In genomic region chr9:124137009-124137943, GRCh38 we compare ENCODE assay signal across 13 cellular contexts.
A peak's percentile ranks its signal among the peaks of the same experiment; 100 is the strongest.
DNase-seq lines count a peak whose midpoint lies in the region; ATAC-seq and TF ChIP-seq lines count a peak whose summit lies in the region.
"Had no signal": no experiment of that assay in that cellular context is flagged by ENCODE, and none has a peak within 500 bp of the region (broad histone marks: within the 10 kb centered on the region; RNA-seq: fewer than 3 reads in every experiment).

No MANE protein-coding gene starts in this region.

- 72% methylated on average over 16 of the region's 16 CpGs for WGBS in esophagus muscularis mucosa
- WGBS in esophagus squamous epithelium, 2 donors = 66 to 70% methylated on average over 16 of the region's 16 CpGs

- peaks cover 6% of the 10 kb centered on the region for H3K4me1 Mint-ChIP-seq in T-helper 17 cell

- intact Hi-C loops in sciatic nerve (cut with DNase I) = no loop called here
- intact Hi-C loops in esophagus muscularis mucosa (cut with DNase I) = no loop called here
- intact Hi-C loops in esophagus squamous epithelium (cut with DNase I) = no loop called here

- ATAC-seq in GM18867 (IDR thresholded peaks at IDR 0.05; ENCODE audit: unreplicated experiment) (peak; percentile 87), GM21786 (IDR thresholded peaks at IDR 0.05; ENCODE audit: unreplicated experiment) (peak; percentile 87), HG03469 (IDR thresholded peaks at IDR 0.05; ENCODE audit: unreplicated experiment) (peak; percentile 78), sciatic nerve (peak; percentile 38), T-helper 17 cell (no peak)

- no peak overlapping the region for H3K27ac Mint-ChIP-seq in T-helper 17 cell

- no peaks in the 10 kb centered on the region for H3K36me3 ChIP-seq in esophagus muscularis mucosa
- no peaks in the 10 kb centered on the region for H3K36me3 ChIP-seq in esophagus squamous epithelium

- no peaks in the 10 kb centered on the region for H3K9me3 ChIP-seq in esophagus muscularis mucosa
- no peaks in the 10 kb centered on the region for H3K9me3 ChIP-seq in esophagus squamous epithelium
- H3K9me3 ChIP-seq in T-helper 17 cell (ENCODE audit: control insufficient read depth, low read length, poor library complexity, severe bottlenecking) = no peaks in the 10 kb centered on the region

- H3K27ac ChIP-seq in esophagus muscularis mucosa (replicated peaks in 1 of 4) (no peak overlapping the region), esophagus squamous epithelium (peak overlapping the region in 1 of 4 donors; percentile 0)
- H3K27ac ChIP-seq: epithelial cell of prostate, SK-N-MC had no signal

- no peak for TF ChIP-seq POLR2A in esophagus muscularis mucosa (IDR thresholded peaks at IDR 0.05; ENCODE audit: low read depth)
- TF ChIP-seq POLR2A in esophagus squamous epithelium (IDR thresholded peaks at IDR 0.05) = no peak

- H3K4me1 ChIP-seq in esophagus muscularis mucosa = no peaks in the 10 kb centered on the region
- no peaks in the 10 kb centered on the region for H3K4me1 ChIP-seq in esophagus squamous epithelium

- H3K4me3 ChIP-seq in esophagus muscularis mucosa = no peak overlapping the region
- H3K4me3 ChIP-seq in esophagus squamous epithelium = no peak overlapping the region
- H3K4me3 ChIP-seq: SK-N-MC had no signal

- peaks cover 0 to 10% (median 0%) of the 10 kb centered on the region in 4 donors for H3K27me3 ChIP-seq in esophagus muscularis mucosa
- no peaks in the 10 kb centered on the region for H3K27me3 ChIP-seq in esophagus squamous epithelium

- TF ChIP-seq CTCF in esophagus muscularis mucosa (IDR thresholded peaks at IDR 0.05) (no peak), esophagus squamous epithelium (IDR thresholded peaks at IDR 0.05) (no peak)

- H3K4me3 Mint-ChIP-seq in T-helper 17 cell = no peak overlapping the region

- no peaks in the 10 kb centered on the region for H3K36me3 Mint-ChIP-seq in T-helper 17 cell (ENCODE audit: low read depth)

- no peak for TF ChIP-seq EP300 in esophagus muscularis mucosa (IDR thresholded peaks at IDR 0.05)

- DNase-seq in sciatic nerve (ENCODE audit: low spot score) (no peak), 8988T (no peak), esophagus muscularis mucosa (ENCODE audit: extremely low spot score) (no peak), esophagus squamous epithelium (lab: John Stamatoyannopoulos, UW) (no peak), T-helper 17 cell (no peak)
- DNase-seq: activated naive CD4-positive, alpha-beta T cell; NCI-H1105 treated with DMSO at 0.1 percent for 48 hours; stimulated activated CD4-positive, alpha-beta T cell treated with anti-CD3 and anti-CD28 coated beads, Interleukin-15, amount 100 ng/mL, for 24 hours had no signal

- H3K27me3 Mint-ChIP-seq in T-helper 17 cell = no peaks in the 10 kb centered on the region
